ENCODE assay signal across 17 cellular contexts in the genomic region with DNA sequence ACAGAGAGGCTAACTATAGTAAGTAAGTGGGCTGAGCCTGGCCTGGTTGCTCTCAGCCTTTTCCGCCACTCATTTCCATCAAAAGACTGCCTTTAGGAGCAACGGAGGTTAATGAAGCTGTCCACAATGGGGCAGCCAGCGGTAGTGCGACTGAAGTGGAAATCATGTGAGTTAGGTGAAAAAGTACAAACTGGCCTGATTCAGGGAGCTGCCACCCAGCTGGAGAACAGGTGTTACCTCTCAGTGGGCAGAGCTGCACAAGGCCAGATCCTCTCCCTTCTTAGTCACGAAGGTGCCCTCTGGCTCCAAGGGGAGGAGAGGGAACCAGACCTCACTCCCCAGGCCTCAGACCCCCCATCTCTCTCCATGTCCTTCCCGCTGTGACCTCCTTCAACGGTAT. TPM values are rescaled to one million over a fixed set of nuclear protein-coding genes. Genes with fewer than 3 reads are reported as not detected.
DNase-seq lines count a peak whose midpoint lies in the region; ATAC-seq and TF ChIP-seq lines count a peak whose summit lies in the region.
"Had no signal": no experiment of that assay in that cellular context is flagged by ENCODE, and none has a peak within 500 bp of the region (broad histone marks: within the 10 kb centered on the region; RNA-seq: fewer than 3 reads in every experiment).

No MANE protein-coding gene starts in this region.

- TF ChIP-seq CTCF in IMR-90 (conservative IDR thresholded peaks at IDR 0.05; ENCODE audit: low read depth, low read length) (no peak), esophagus squamous epithelium (IDR thresholded peaks at IDR 0.05) (no peak), neural progenitor cell (IDR thresholded peaks at IDR 0.05) (no peak)

- H3K36me3 ChIP-seq in IMR-90 (ENCODE audit: control insufficient read depth, insufficient read depth, low read length) (peaks cover 7% of the 10 kb centered on the region), esophagus squamous epithelium (peaks cover 0 to 30% (median 0%) of the 10 kb centered on the region in 3 donors), neural progenitor cell (no peaks in the 10 kb centered on the region)

- 0 out of 2 replicates have a peak overlapping the region, but pooled peaks have one; percentile 34 for H2BK120ac ChIP-seq in IMR-90 (ENCODE audit: low read depth, low read length)

- no peak overlapping the region; the same call in 1 of the 2 replicates for H3K18ac ChIP-seq in IMR-90 (ENCODE audit: low read depth, low read length)

- ATAC-seq in IMR-90 (ENCODE audit: low read depth) (no peak), HG03442 (IDR thresholded peaks at IDR 0.05; ENCODE audit: unreplicated experiment) (no peak)
- ATAC-seq: activated CD4-positive, alpha-beta T cell treated with anti-CD3 and anti-CD28 coated beads for 36 hours; stimulated activated memory B cell treated with anti-CD40 and anti-IgM and Interleukin-4, amounts not matched to agents 10 μg/mL and 1 μg/mL and 100 μg/mL, for 72 hours had no signal

- H3K14ac ChIP-seq in IMR-90 (replicated peaks; ENCODE audit: low read depth, low read length) = no peak overlapping the region

- no peak overlapping the region for H2AFZ ChIP-seq in IMR-90 (replicated peaks; ENCODE audit: low read length, poor library complexity)
- no peak overlapping the region for H2AFZ ChIP-seq in neural progenitor cell (replicated peaks)

- no TSS peak for BruUV-seq in IMR-90 (replicated peaks; lab: Mats Ljungman, UMichigan)

- no peak overlapping the region for H2BK5ac ChIP-seq in IMR-90 (ENCODE audit: low read depth, low read length, poor library complexity, severe bottlenecking)

- no peaks in the 10 kb centered on the region for H3K79me2 ChIP-seq in neural progenitor cell (ENCODE audit: low read depth)

- H4K20me1 ChIP-seq in IMR-90 (ENCODE audit: insufficient read depth, low read length) (no peaks in the 10 kb centered on the region), neural progenitor cell (ENCODE audit: low read depth) (peaks cover 2% of the 10 kb centered on the region)

- TF ChIP-seq POLR2A in IMR-90 (IDR thresholded peaks at IDR 0.05; ENCODE audit: low read depth, low read length) = no peak
- TF ChIP-seq POLR2A in esophagus squamous epithelium (IDR thresholded peaks at IDR 0.05) = no peak

- DNase-seq in IMR-90 (no peak), esophagus squamous epithelium (lab: John Stamatoyannopoulos, UW) (no peak), neural progenitor cell (ENCODE audit: low spot score) (peak; percentile 44), GDM1 (lab: John Stamatoyannopoulos, UW) (no peak), pons (ENCODE audit: low spot score) (no peak), cerebellar cortex (ENCODE audit: low spot score) (no peak)
- DNase-seq: activated CD4-positive, alpha-beta T cell treated with anti-CD3 and anti-CD28 coated beads for 36 hours; activated CD8-positive, alpha-beta memory T cell treated with anti-CD3 and anti-CD28 coated beads, Interleukin-2, amount 50 U/mL, for 4 hours; activated naive CD4-positive, alpha-beta T cell; body of pancreas; effector CD8-positive, alpha-beta T cell; Karpas-422; SHP77 treated with DMSO at 0.1 percent for 48 hours had no signal

- POLR2A ChIA-PET in IMR-90 (lab: Charles Lee; ENCODE audit: unreplicated experiment) = no interaction called here

- H2BK20ac ChIP-seq in IMR-90 (ENCODE audit: low read depth, low read length) = peak overlapping the region; percentile 48; the same call in 1 of the 2 replicates

- intact Hi-C loops in IMR-90 (cut with micrococcal nuclease) (loop anchor here (1.0 to 2.0 kb wide), 4 partner anchors 44 to 241 kb away; no protein-coding TSS in a partner anchor), esophagus squamous epithelium (cut with DNase I) (loop anchor here (5.0 kb wide), 1 partner anchor 239 kb away; no protein-coding TSS in a partner anchor)

- H3K4me2 ChIP-seq in IMR-90 (ENCODE audit: low read depth, low read length) (no peak overlapping the region), neural progenitor cell (no peak overlapping the region)

- H3K56ac ChIP-seq in IMR-90 (ENCODE audit: extremely low read depth, insufficient read depth, low read length) = no peak overlapping the region

- H3K36me3 Mint-ChIP-seq in neural progenitor cell = peaks cover 25% of the 10 kb centered on the region

- in situ Hi-C loops in IMR-90 (cut with MboI; ENCODE audit: low sequenced_read_pairs) = loop anchor here (5.0 kb wide), 1 partner anchor 244 kb away; no protein-coding TSS in a partner anchor

- peak overlapping the region; percentile 96 for H2AK5ac ChIP-seq in IMR-90 (ENCODE audit: low read depth, low read length)

- no CpG with 5 or more reads among the region's 7 CpGs for WGBS in IMR-90 (ENCODE audit: extremely low coverage in 2 of 2, insufficient read length in 1 of 2), 2 experiments
- WGBS in esophagus squamous epithelium, 2 donors = 88 to 90% methylated on average over 7 of the region's 7 CpGs

- peak overlapping the region; percentile 75 for H3K4ac ChIP-seq in IMR-90 (ENCODE audit: low read depth, low read length)

- no peak overlapping the region for H3K4me3 ChIP-seq in IMR-90 (ENCODE audit: insufficient read depth, low read depth, low read length)
- peak overlapping the region in 1 of 4 donors; percentile 33 for H3K4me3 ChIP-seq in esophagus squamous epithelium
- no peak overlapping the region for H3K4me3 ChIP-seq in neural progenitor cell
- H3K4me3 ChIP-seq: body of pancreas, lung had no signal

- H3K27me3 Mint-ChIP-seq in neural progenitor cell (ENCODE audit: insufficient read depth, low read depth) = no peaks in the 10 kb centered on the region
- H3K27me3 Mint-ChIP-seq: activated CD4-positive, alpha-beta T cell treated with anti-CD3 and anti-CD28 coated beads for 36 hours; stimulated activated memory B cell treated with anti-CD40 and anti-IgM and Interleukin-4, amounts not matched to agents 10 μg/mL and 1 μg/mL and 100 μg/mL, for 72 hours had no signal

- no peak overlapping the region for H3K4me3 Mint-ChIP-seq in neural progenitor cell
- H3K4me3 Mint-ChIP-seq: activated CD4-positive, alpha-beta T cell treated with anti-CD3 and anti-CD28 coated beads for 36 hours had no signal

- CTCF ChIA-PET in IMR-90 (lab: Yijun Ruan, JAX) = no interaction called here

- no peaks in the 10 kb centered on the region for H3K27me3 ChIP-seq in IMR-90 (ENCODE audit: control insufficient read depth, insufficient read depth, low read length)
- no peaks in the 10 kb centered on the region for H3K27me3 ChIP-seq in esophagus squamous epithelium
- H3K27me3 ChIP-seq in neural progenitor cell = no peaks in the 10 kb centered on the region
- H3K27me3 ChIP-seq: body of pancreas had no signal

- H3K9me3 ChIP-seq in IMR-90 (ENCODE audit: control insufficient read depth, insufficient read depth, low read length) (no peaks in the 10 kb centered on the region), esophagus squamous epithelium (no peaks in the 10 kb centered on the region), neural progenitor cell (ENCODE audit: low read depth) (no peaks in the 10 kb centered on the region)
- H3K9me3 ChIP-seq: body of pancreas had no signal

- H3F3A ChIP-seq in neural progenitor cell (ENCODE audit: low read depth) = peaks cover 11% of the 10 kb centered on the region

- no peak overlapping the region for H3K27ac Mint-ChIP-seq in neural progenitor cell
- H3K27ac Mint-ChIP-seq: activated CD4-positive, alpha-beta T cell treated with anti-CD3 and anti-CD28 coated beads for 36 hours had no signal

- H4K5ac ChIP-seq in IMR-90 (ENCODE audit: low read depth, low read length) = no peak overlapping the region; the same call in 1 of the 2 replicates

- H2BK15ac ChIP-seq in IMR-90 (ENCODE audit: low read depth, low read length) = peak overlapping the region; percentile 71; the same call in 2 of the 3 replicates

- no peak for TF ChIP-seq RAD21 in IMR-90 (IDR thresholded peaks at IDR 0.05; ENCODE audit: low read length)

- peak overlapping the region; percentile 78 for H4K91ac ChIP-seq in IMR-90 (ENCODE audit: insufficient read depth, low read depth, low read length)

- H3K9me1 ChIP-seq in IMR-90 (ENCODE audit: insufficient read depth, low read length) = peaks cover 9% of the 10 kb centered on the region

- no peaks in the 10 kb centered on the region for H3K9me3 Mint-ChIP-seq in neural progenitor cell
- H3K9me3 Mint-ChIP-seq: stimulated activated memory B cell treated with anti-CD40 and anti-IgM and Interleukin-4, amounts not matched to agents 10 μg/mL and 1 μg/mL and 100 μg/mL, for 72 hours had no signal

- H3K4me1 ChIP-seq in IMR-90 (ENCODE audit: control insufficient read depth, insufficient read depth, low read length) = peaks cover 7% of the 10 kb centered on the region; the same call in 1 of the 2 replicates
- H3K4me1 ChIP-seq in esophagus squamous epithelium = peaks cover 4 to 32% (median 10%) of the 10 kb centered on the region in 3 donors
- H3K4me1 ChIP-seq in neural progenitor cell = peaks cover 6% of the 10 kb centered on the region

- no peak overlapping the region for H3K27ac ChIP-seq in IMR-90 (ENCODE audit: insufficient read depth, low read length)
- peak overlapping the region; percentile 57 to 92 (median 84) for H3K27ac ChIP-seq in esophagus squamous epithelium
- H3K27ac ChIP-seq in neural progenitor cell = no peak overlapping the region
- peak overlapping the region; percentile 66 for H3K27ac ChIP-seq in temporal lobe (ENCODE audit: low read depth, low read length)
- H3K27ac ChIP-seq: body of pancreas had no signal

- H4K8ac ChIP-seq in IMR-90 (ENCODE audit: low read depth in 2 of 2, low read length in 2 of 2) = peak overlapping the region in 1 of 2 experiments; percentile 48; a peak in 2 of 4 replicates

- H3K23ac ChIP-seq in IMR-90 (ENCODE audit: low read depth, low read length) = no peak overlapping the region; the same call in 1 of the 2 replicates

- H3K4me1 Mint-ChIP-seq in neural progenitor cell = peaks cover 15% of the 10 kb centered on the region

- peak overlapping the region; percentile 79 for H2AK9ac ChIP-seq in IMR-90 (replicated peaks; ENCODE audit: low read depth, low read length, poor library complexity)

- H3K9ac ChIP-seq in IMR-90 (ENCODE audit: low read depth, low read length) (no peak overlapping the region), neural progenitor cell (no peak overlapping the region)

- dilution Hi-C loops in IMR-90 (cut with HindIII; ENCODE audit: low sequenced_read_pairs, unreplicated experiment) = no loop called here

- peaks cover 0 to 6% of the 10 kb centered on the region in 2 experiments; a peak in 2 of 4 replicates for H3K79me1 ChIP-seq in IMR-90 (ENCODE audit: low read depth in 1 of 2, low read length in 2 of 2)

TF ChIP-seq in IMR-90, 13 proteins besides CTCF, POLR2A, EP300 and RAD21 (continues in another document):
- TF ChIP-seq SMC3 (IDR thresholded peaks at IDR 0.05; ENCODE audit: low read depth, low read length) = no peak
- TF ChIP-seq CHD1 (IDR thresholded peaks at IDR 0.05; ENCODE audit: low read depth, low read length) = no peak
- TF ChIP-seq RCOR1 (IDR thresholded peaks at IDR 0.05; ENCODE audit: insufficient replicate concordance, low read length) = no peak

RNA-seq across cellular contexts. Expression of gene CDRT4, which starts 34.4 kb away (rescaled TPM):
- 0.56 and 0.90 TPM in 2 replicates for total RNA-seq in IMR-90 (2012; rRNA removed)
- polyA plus RNA-seq in IMR-90 (2012; rRNA removed) = 2.7 and 3.7 TPM in 2 replicates
- polyA plus RNA-seq in IMR-90 (2012; cell fraction: cytosol; rRNA removed) = 0.13 and 0.50 TPM in 2 replicates
- 27.7 and 76.4 TPM in 2 replicates for polyA plus RNA-seq in IMR-90 (2012; cell fraction: nucleus; rRNA removed; ENCODE audit: low replicate concordance)
- 1 to 10 TPM; 3.2 to 7.6 (median 3.8) TPM for total RNA-seq in esophagus squamous epithelium
- 7.7 and 18.2 TPM in 2 replicates for total RNA-seq in neural progenitor cell (ENCODE audit: low replicate concordance)
- total RNA-seq in temporal lobe = 7.1 TPM

Comparison
In these comparisons a context has a peak if more than half of its experiments do, and no peak if none do; other contexts are left out.
1. H3K27ac ChIP-seq: peak in esophagus squamous epithelium (4 of 4) and temporal lobe (single experiment); none in IMR-90 (single experiment) and neural progenitor cell (single experiment).